In genomic region chr10:96999337-96999736, GRCh38 we compare ENCODE assay signal across 15 cellular contexts.
A peak's percentile ranks its signal among the peaks of the same experiment; 100 is the strongest.
DNase-seq lines count a peak whose midpoint lies in the region; ATAC-seq and FAIRE-seq lines count a peak whose summit lies in the region.
"Had no signal": no experiment of that assay in that cellular context is flagged by ENCODE, and none has a peak within 500 bp of the region (broad histone marks: within the 10 kb centered on the region; RNA-seq: fewer than 3 reads in every experiment).

No MANE protein-coding gene starts in this region.

- no peak overlapping the region for H2BK15ac ChIP-seq in mesenchymal stem cell (ENCODE audit: low read depth, poor library complexity, severe bottlenecking)

- peaks cover 24% of the 10 kb centered on the region for H3K4me1 ChIP-seq in mesenchymal stem cell (ENCODE audit: control insufficient read depth, insufficient read depth, low read depth, low read length)
- H3K4me1 ChIP-seq: BLaER1 had no signal

- peak; percentile 27 for DNase-seq in activated CD8-positive, alpha-beta memory T cell treated with anti-CD3 and anti-CD28 coated beads, Interleukin-2, amount 10 ng/mL, durations not matched to agents 7 days and 5 days
- no peak for DNase-seq in activated CD8-positive, alpha-beta memory T cell treated with anti-CD3 and anti-CD28 coated beads for 24 hours
- DNase-seq in T-helper 17 cell = no peak
- DNase-seq in mesenchymal stem cell = no peak
- DNase-seq in urothelium cell line (ENCODE audit: low spot score) = no peak
- DNase-seq in UCSD-AML1 (lab: John Stamatoyannopoulos, UW; ENCODE audit: unreplicated experiment) = no peak
- DNase-seq in cerebellum (ENCODE audit: low spot score) = no peak
- DNase-seq: 8988T; AML-193; Caco-2; CD8-positive, alpha-beta memory T cell; HCEC 1CT; HFFc6 had no signal

- no peak overlapping the region for H3K4me3 Mint-ChIP-seq in activated CD8-positive, alpha-beta memory T cell treated with anti-CD3 and anti-CD28 coated beads, Interleukin-2, amount 10 ng/mL, durations not matched to agents 7 days and 5 days
- H3K4me3 Mint-ChIP-seq in T-helper 17 cell = no peak overlapping the region
- H3K4me3 Mint-ChIP-seq: CD8-positive, alpha-beta memory T cell; HFFc6 had no signal

- H2BK120ac ChIP-seq in mesenchymal stem cell (ENCODE audit: low read depth, low read length) = no peak overlapping the region

- no peaks in the 10 kb centered on the region for H3K9me3 ChIP-seq in T-helper 17 cell (ENCODE audit: control insufficient read depth, low read length, poor library complexity, severe bottlenecking)
- H3K9me3 ChIP-seq in mesenchymal stem cell (ENCODE audit: control insufficient read depth, low read length) = no peaks in the 10 kb centered on the region
- H3K9me3 ChIP-seq: BLaER1, Caco-2 had no signal

- H2AFZ ChIP-seq in mesenchymal stem cell (ENCODE audit: low read depth, low read length) = no peak overlapping the region

- no peak overlapping the region for H3K9ac ChIP-seq in mesenchymal stem cell (ENCODE audit: low read length)
- H3K9ac ChIP-seq: BLaER1 had no signal

- H3K18ac ChIP-seq in mesenchymal stem cell (ENCODE audit: low read depth in 1 of 2, low read length in 2 of 2) = no peak overlapping the region

- no peaks in the 10 kb centered on the region for H3K9me3 Mint-ChIP-seq in activated CD8-positive, alpha-beta memory T cell treated with anti-CD3 and anti-CD28 coated beads, Interleukin-2, amount 10 ng/mL, durations not matched to agents 7 days and 5 days (ENCODE audit: low read depth)
- H3K9me3 Mint-ChIP-seq: CD8-positive, alpha-beta memory T cell; HFFc6 had no signal

- ATAC-seq in activated CD8-positive, alpha-beta memory T cell treated with anti-CD3 and anti-CD28 coated beads, Interleukin-2, amount 10 ng/mL, durations not matched to agents 7 days and 5 days = peak; percentile 20
- ATAC-seq in T-helper 17 cell = no peak

- no peak overlapping the region for H3K4me2 ChIP-seq in mesenchymal stem cell (ENCODE audit: low read length, poor library complexity, severe bottlenecking)
- H3K4me2 ChIP-seq: BLaER1 had no signal

- H3K4ac ChIP-seq in mesenchymal stem cell (ENCODE audit: low read depth in 1 of 2, low read length in 2 of 2) = no peak overlapping the region

- 87% methylated on average over 4 of the region's 4 CpGs for WGBS in mesenchymal stem cell

- no peak overlapping the region for H3K14ac ChIP-seq in mesenchymal stem cell (ENCODE audit: low read length in 2 of 2)

- H2BK5ac ChIP-seq in mesenchymal stem cell (ENCODE audit: low read depth, low read length, poor library complexity, severe bottlenecking) = no peak overlapping the region

- no peak overlapping the region for H2BK12ac ChIP-seq in mesenchymal stem cell (ENCODE audit: low read length in 2 of 2)

- no peak overlapping the region for H3K23ac ChIP-seq in mesenchymal stem cell (ENCODE audit: low read length in 2 of 2)

- peak overlapping the region; percentile 68 for H2AK5ac ChIP-seq in mesenchymal stem cell (ENCODE audit: low read length, severe bottlenecking)

- H3K36me3 ChIP-seq in mesenchymal stem cell (ENCODE audit: control insufficient read depth in 1 of 2, insufficient read depth in 2 of 2, low read depth in 1 of 2, low read length in 2 of 2) = peaks cover 0 to 9% of the 10 kb centered on the region in 2 experiments
- H3K36me3 ChIP-seq: BLaER1 had no signal

- CTCF ChIA-PET in activated CD8-positive, alpha-beta memory T cell treated with anti-CD3 and anti-CD28 coated beads, Interleukin-2, amount 10 ng/mL, durations not matched to agents 7 days and 5 days (lab: Charles Lee) = interaction anchor here (1.1 kb wide), 1 partner anchor 17 kb away, joined by 3 read pairs; no protein-coding TSS in a partner anchor

- no peak overlapping the region for H4K8ac ChIP-seq in mesenchymal stem cell (ENCODE audit: low read length)

- H3K79me1 ChIP-seq in mesenchymal stem cell (replicated peaks; ENCODE audit: low read length, poor library complexity, severe bottlenecking) = no peaks in the 10 kb centered on the region

- no peak overlapping the region for H3K4me3 ChIP-seq in mesenchymal stem cell (ENCODE audit: insufficient read depth in 1 of 2, low read depth in 1 of 2, low read length in 2 of 2)
- H3K4me3 ChIP-seq: BLaER1 had no signal

- H3K27me3 ChIP-seq in mesenchymal stem cell (ENCODE audit: control insufficient read depth in 1 of 2, insufficient read depth in 1 of 2, low read length in 2 of 2) = no peaks in the 10 kb centered on the region
- H3K27me3 ChIP-seq: BLaER1 had no signal

- no peaks in the 10 kb centered on the region for H3K36me3 Mint-ChIP-seq in activated CD8-positive, alpha-beta memory T cell treated with anti-CD3 and anti-CD28 coated beads, Interleukin-2, amount 10 ng/mL, durations not matched to agents 7 days and 5 days
- H3K36me3 Mint-ChIP-seq in T-helper 17 cell (ENCODE audit: low read depth) = peaks cover 2% of the 10 kb centered on the region
- H3K36me3 Mint-ChIP-seq: CD8-positive, alpha-beta memory T cell had no signal

- no peak overlapping the region for H4K91ac ChIP-seq in mesenchymal stem cell (ENCODE audit: low read length)

- H3K27ac Mint-ChIP-seq in activated CD8-positive, alpha-beta memory T cell treated with anti-CD3 and anti-CD28 coated beads, Interleukin-2, amount 10 ng/mL, durations not matched to agents 7 days and 5 days = no peak overlapping the region
- peak overlapping the region; percentile 24 for H3K27ac Mint-ChIP-seq in T-helper 17 cell
- H3K27ac Mint-ChIP-seq: CD8-positive, alpha-beta memory T cell; HFFc6 had no signal

- no peaks in the 10 kb centered on the region for H3K4me1 Mint-ChIP-seq in activated CD8-positive, alpha-beta memory T cell treated with anti-CD3 and anti-CD28 coated beads, Interleukin-2, amount 10 ng/mL, durations not matched to agents 7 days and 5 days
- peaks cover 4% of the 10 kb centered on the region for H3K4me1 Mint-ChIP-seq in T-helper 17 cell

- no peak overlapping the region for H3K27ac ChIP-seq in mesenchymal stem cell (ENCODE audit: low read length, poor library complexity, severe bottlenecking)
- H3K27ac ChIP-seq: BLaER1 had no signal

- FAIRE-seq in urothelium cell line (lab: Jason Lieb, UNC) = peak; percentile 53
- FAIRE-seq: HTR-8/SVneo had no signal

- H3K27me3 Mint-ChIP-seq in activated CD8-positive, alpha-beta memory T cell treated with anti-CD3 and anti-CD28 coated beads, Interleukin-2, amount 10 ng/mL, durations not matched to agents 7 days and 5 days = no peaks in the 10 kb centered on the region
- peaks cover 4% of the 10 kb centered on the region for H3K27me3 Mint-ChIP-seq in T-helper 17 cell
- H3K27me3 Mint-ChIP-seq: CD8-positive, alpha-beta memory T cell had no signal
